In genomic region chr20:22531756-22532155, GRCh38 we compare ENCODE assay signal across 9 cellular contexts. TPM values are rescaled to one million over a fixed set of nuclear protein-coding genes. Genes with fewer than 3 reads are reported as not detected.
"Had no signal": no experiment of that assay in that cellular context is flagged by ENCODE, and none has a peak within 500 bp of the region (broad histone marks: within the 10 kb centered on the region; RNA-seq: fewer than 3 reads in every experiment).

No MANE protein-coding gene starts in this region.

- H3K4me3 Mint-ChIP-seq: HFFc6 had no signal

- ATAC-seq: HCT116 had no signal

- H3K4me1 ChIP-seq: HAP-1 had no signal

- H3K9ac ChIP-seq: GM23248 had no signal

- H3K27ac ChIP-seq: GM23248, HL-60 had no signal

- H3K36me3 ChIP-seq: HAP-1 had no signal

- H3K4me3 ChIP-seq: GM23248, HAP-1 had no signal

- DNase-seq: GM23248, GOT3, H7, HFFc6, IMR-90, KBM-7 had no signal

- H3K27ac Mint-ChIP-seq: HFFc6 had no signal

- H3K9me3 ChIP-seq: HAP-1 had no signal

- H2AFZ ChIP-seq: GM23248 had no signal

RNA-seq across cellular contexts. Expression of gene FOXA2, which starts 52.6 kb away (rescaled TPM):
- total RNA-seq: GM23248, HFFc6, IMR-90 had no signal
- polyA plus RNA-seq: GM23248, IMR-90 had no signal
